In genomic region chr14:61264699-61265098, GRCh38 we compare ENCODE assay signal across 25 cellular contexts. TPM values are rescaled to one million over a fixed set of nuclear protein-coding genes. Genes with fewer than 3 reads are reported as not detected.
"Had no signal": no experiment of that assay in that cellular context is flagged by ENCODE, and none has a peak within 500 bp of the region (broad histone marks: within the 10 kb centered on the region; RNA-seq: fewer than 3 reads in every experiment).

No MANE protein-coding gene starts in this region.

- H3K9me3 Mint-ChIP-seq: activated B cell treated with CpG ODN at 0.5 μM for 24 hours; activated naive CD4-positive, alpha-beta T cell treated with anti-CD3 and anti-CD28 coated beads, Interleukin-2, amount 10 ng/mL, durations not matched to agents 7 days and 5 days; activated naive CD8-positive, alpha-beta T cell treated with anti-CD3 and anti-CD28 coated beads, Interleukin-2, amount 10 ng/mL, durations not matched to agents 7 days and 5 days; effector memory CD8-positive, alpha-beta T cell; memory B cell; naive thymus-derived CD4-positive, alpha-beta T cell; stimulated activated memory B cell treated with anti-CD40 and anti-IgM and Interleukin-4, amounts not matched to agents 10 μg/mL and 1 μg/mL and 100 μg/mL, for 72 hours; stimulated activated naive CD8-positive, alpha-beta T cell treated with anti-CD3 and anti-CD28 coated beads, Interleukin-15, amount 100 ng/mL, for 72 hours had no signal

- H3K4me1 Mint-ChIP-seq: stimulated activated naive CD8-positive, alpha-beta T cell treated with anti-CD3 and anti-CD28 coated beads, Interleukin-15, amount 100 ng/mL, for 72 hours had no signal

- H3K27ac Mint-ChIP-seq: activated B cell treated with CpG ODN at 0.5 μM for 24 hours; activated naive CD4-positive, alpha-beta T cell treated with anti-CD3 and anti-CD28 coated beads, Interleukin-2, amount 10 ng/mL, durations not matched to agents 7 days and 5 days; activated naive CD8-positive, alpha-beta T cell treated with anti-CD3 and anti-CD28 coated beads, Interleukin-2, amount 10 ng/mL, durations not matched to agents 7 days and 5 days; effector memory CD8-positive, alpha-beta T cell; memory B cell; naive thymus-derived CD4-positive, alpha-beta T cell; stimulated activated memory B cell treated with anti-CD40 and anti-IgM and Interleukin-4, amounts not matched to agents 10 μg/mL and 1 μg/mL and 100 μg/mL, for 72 hours; stimulated activated naive CD8-positive, alpha-beta T cell treated with anti-CD3 and anti-CD28 coated beads, Interleukin-15, amount 100 ng/mL, for 72 hours had no signal

- H3K27ac ChIP-seq: ascending aorta, heart left ventricle, sigmoid colon had no signal

- H3K36me3 Mint-ChIP-seq: activated naive CD4-positive, alpha-beta T cell treated with anti-CD3 and anti-CD28 coated beads, Interleukin-2, amount 10 ng/mL, durations not matched to agents 7 days and 5 days; activated naive CD8-positive, alpha-beta T cell treated with anti-CD3 and anti-CD28 coated beads, Interleukin-2, amount 10 ng/mL, durations not matched to agents 7 days and 5 days; brain; memory B cell; naive thymus-derived CD4-positive, alpha-beta T cell; stimulated activated memory B cell treated with anti-CD40 and anti-IgM and Interleukin-4, amounts not matched to agents 10 μg/mL and 1 μg/mL and 100 μg/mL, for 72 hours had no signal

- H3K27me3 ChIP-seq: ascending aorta had no signal

- H3K9me3 ChIP-seq: ascending aorta, heart left ventricle, sigmoid colon, tibial artery had no signal

- H3K4me1 ChIP-seq: ascending aorta had no signal

- H3K4me3 Mint-ChIP-seq: activated B cell treated with CpG ODN at 0.5 μM for 24 hours; activated naive CD4-positive, alpha-beta T cell treated with anti-CD3 and anti-CD28 coated beads, Interleukin-2, amount 10 ng/mL, durations not matched to agents 7 days and 5 days; activated naive CD8-positive, alpha-beta T cell treated with anti-CD3 and anti-CD28 coated beads, Interleukin-2, amount 10 ng/mL, durations not matched to agents 7 days and 5 days; brain; effector memory CD8-positive, alpha-beta T cell; memory B cell; naive thymus-derived CD4-positive, alpha-beta T cell; stimulated activated memory B cell treated with anti-CD40 and anti-IgM and Interleukin-4, amounts not matched to agents 10 μg/mL and 1 μg/mL and 100 μg/mL, for 72 hours; stimulated activated naive CD8-positive, alpha-beta T cell treated with anti-CD3 and anti-CD28 coated beads, Interleukin-15, amount 100 ng/mL, for 72 hours had no signal

- ATAC-seq: effector memory CD8-positive, alpha-beta T cell; heart left ventricle; naive thymus-derived CD4-positive, alpha-beta T cell; stimulated activated memory B cell treated with anti-CD40 and anti-IgM and Interleukin-4, amounts not matched to agents 10 μg/mL and 1 μg/mL and 100 μg/mL, for 72 hours; stimulated activated naive CD8-positive, alpha-beta T cell treated with anti-CD3 and anti-CD28 coated beads, Interleukin-15, amount 100 ng/mL, for 72 hours had no signal

- H3K4me3 ChIP-seq: ascending aorta, heart left ventricle, sigmoid colon, tibial artery had no signal

- H3K36me3 ChIP-seq: ascending aorta, heart left ventricle, sigmoid colon, tibial artery had no signal

- DNase-seq: activated B cell treated with CpG ODN at 0.5 μM for 24 hours; activated CD4-positive, alpha-beta T cell treated with anti-CD3 and anti-CD28 coated beads for 4 hours; activated CD4-positive, alpha-beta T cell treated with anti-CD3 and anti-CD28 coated beads, Interleukin-2, amount 50 U/mL, for 48 hours; activated CD8-positive, alpha-beta memory T cell treated with anti-CD3 and anti-CD28 coated beads for 24 hours; activated gamma-delta T cell; activated naive CD4-positive, alpha-beta T cell treated with anti-CD3 and anti-CD28 coated beads, Interleukin-2, amount 10 ng/mL, durations not matched to agents 7 days and 5 days; activated naive CD8-positive, alpha-beta T cell treated with anti-CD3 and anti-CD28 coated beads, Interleukin-2, amount 10 ng/mL, durations not matched to agents 7 days and 5 days; activated T-cell treated with anti-CD3 and anti-CD28 coated beads, Interleukin-2, amount 50 U/mL, for 1 hour; cortex of kidney; effector memory CD8-positive, alpha-beta T cell; erythroblast; heart left ventricle; midbrain; naive thymus-derived CD4-positive, alpha-beta T cell; sigmoid colon; small intestine; stimulated activated CD4-positive, alpha-beta T cell treated with anti-CD3 and anti-CD28 coated beads, Interleukin-4, amount 100 ng/mL, for 24 hours; stimulated activated naive CD8-positive, alpha-beta T cell treated with anti-CD3 and anti-CD28 coated beads, Interleukin-15, amount 100 ng/mL, for 72 hours; substantia nigra; T-helper 2 cell; tibial artery had no signal

RNA-seq across cellular contexts. Expression of gene TMEM30B, which starts 16.4 kb away (rescaled TPM):
- total RNA-seq: activated B cell treated with CpG ODN at 0.5 μM for 24 hours had no signal
